In genomic region chr4:3414421-3415279, GRCh38 we compare ENCODE assay signal across 13 cellular contexts. TPM values are rescaled to one million over a fixed set of nuclear protein-coding genes. Genes with fewer than 3 reads are reported as not detected.
DNase-seq lines count a peak whose midpoint lies in the region; FAIRE-seq and TF ChIP-seq lines count a peak whose summit lies in the region.
"Had no signal": no experiment of that assay in that cellular context is flagged by ENCODE, and none has a peak within 500 bp of the region (broad histone marks: within the 10 kb centered on the region; RNA-seq: fewer than 3 reads in every experiment).

No MANE protein-coding gene starts in this region.

- no peak overlapping the region for H4K12ac ChIP-seq in trophoblast cell (ENCODE audit: low read depth, low read length)

- H4K91ac ChIP-seq in trophoblast cell (ENCODE audit: low read depth, low read length), result no peak overlapping the region

- H3K9me3 ChIP-seq in trophoblast cell (ENCODE audit: insufficient read depth, low read depth, low read length) (no peaks in the 10 kb centered on the region), vagina (no peaks in the 10 kb centered on the region)
- H3K9me3 ChIP-seq: ascending aorta, HAP-1 had no signal

- no peak overlapping the region for H2BK120ac ChIP-seq in trophoblast cell (ENCODE audit: insufficient read depth, low read length, poor library complexity)

- H3K23ac ChIP-seq in trophoblast cell (ENCODE audit: low read length), result no peak overlapping the region

- no peak overlapping the region for H2AFZ ChIP-seq in trophoblast cell (ENCODE audit: insufficient read depth, low read length, poor library complexity)

- H3K27ac ChIP-seq in trophoblast cell (ENCODE audit: low read depth, low read length) (no peak overlapping the region), vagina (no peak overlapping the region), brain microvascular endothelial cell (no peak overlapping the region)
- H3K27ac ChIP-seq: ascending aorta had no signal

- 100% methylated on average over 14 of the region's 37 CpGs for WGBS in trophoblast cell (ENCODE audit: extremely low coverage, insufficient coverage, insufficient read length)

- TF ChIP-seq CTCF in vagina (IDR thresholded peaks at IDR 0.05) (no peak), brain microvascular endothelial cell (IDR thresholded peaks at IDR 0.05; ENCODE audit: low read depth, low read length, missing control alignments) (no peak)

- H3K9ac ChIP-seq in trophoblast cell (ENCODE audit: low read length), result no peak overlapping the region

- no peaks in the 10 kb centered on the region for H3K27me3 ChIP-seq in H7 (ENCODE audit: control insufficient read depth, insufficient read depth, low read length)
- no peaks in the 10 kb centered on the region for H3K27me3 ChIP-seq in trophoblast cell (ENCODE audit: insufficient read depth, low read length)
- H3K27me3 ChIP-seq in vagina, result no peaks in the 10 kb centered on the region
- H3K27me3 ChIP-seq in brain microvascular endothelial cell (replicated peaks), result no peaks in the 10 kb centered on the region
- H3K27me3 ChIP-seq: ascending aorta had no signal

- H2AK5ac ChIP-seq in trophoblast cell (ENCODE audit: low read length), result no peak overlapping the region

- H2BK12ac ChIP-seq in trophoblast cell (ENCODE audit: low read length), result no peak overlapping the region

- H3K4me2 ChIP-seq in trophoblast cell (ENCODE audit: low read length), result no peak overlapping the region

- H3K79me2 ChIP-seq in trophoblast cell (ENCODE audit: control insufficient read depth, insufficient read depth, low read length, poor library complexity), result no peaks in the 10 kb centered on the region

- H3K18ac ChIP-seq in trophoblast cell (ENCODE audit: low read length), result no peak overlapping the region

- intact Hi-C loops in vagina (cut with DNase I), result no loop called here

- no peak overlapping the region for H4K8ac ChIP-seq in trophoblast cell (ENCODE audit: low read depth, low read length)

- in situ Hi-C loops in brain microvascular endothelial cell (cut with HindIII; ENCODE audit: low pct_ligation_motif_present, low sequenced_read_pairs), result no loop called here

- no peaks in the 10 kb centered on the region for H3K79me1 ChIP-seq in trophoblast cell (ENCODE audit: low read length)

- H3K14ac ChIP-seq in trophoblast cell (ENCODE audit: low read length), result no peak overlapping the region

- H3K4me1 ChIP-seq in trophoblast cell (ENCODE audit: control insufficient read depth in 1 of 2, insufficient read depth in 2 of 2, low read length in 2 of 2) (peaks cover 0 to 2% of the 10 kb centered on the region in 2 experiments), vagina (no peaks in the 10 kb centered on the region)
- H3K4me1 ChIP-seq: ascending aorta, HAP-1 had no signal

- H3K4me3 ChIP-seq in H7 (ENCODE audit: insufficient read depth, low read depth, low read length), result no peak overlapping the region
- H3K4me3 ChIP-seq in trophoblast cell (ENCODE audit: low read depth, low read length), result peak overlapping the region; percentile 10
- H3K4me3 ChIP-seq in vagina, result no peak overlapping the region
- H3K4me3 ChIP-seq in brain microvascular endothelial cell (ENCODE audit: low read depth, low read length), result no peak overlapping the region
- H3K4me3 ChIP-seq: ascending aorta, HAP-1 had no signal

- no peak overlapping the region for H2BK5ac ChIP-seq in trophoblast cell (ENCODE audit: low read depth, low read length, poor library complexity)

- no peak for FAIRE-seq in frontal cortex (lab: Jason Lieb, UNC)

- DNase-seq in H7, result peak; percentile 51
- peak; percentile 8 for DNase-seq in RPMI7951 (ENCODE audit: low read depth)
- peak; percentile 60 to 71 for DNase-seq in frontal cortex (ENCODE audit: low spot score in 2 of 2)
- no peak for DNase-seq in trophoblast cell
- DNase-seq in vagina (ENCODE audit: extremely low spot score in 2 of 2), result no peak
- DNase-seq in NCI-H1092 treated with DMSO at 0.1 percent for 48 hours (lab: John Stamatoyannopoulos, UW), result no peak
- no peak for DNase-seq in NCI-H524 (lab: John Stamatoyannopoulos, UW)
- DNase-seq in brain microvascular endothelial cell, result no peak
- DNase-seq: CD8-positive, alpha-beta T cell; NCI-H187; OCI-M1 had no signal

- no peaks in the 10 kb centered on the region for H3K36me3 ChIP-seq in H7 (replicated peaks; ENCODE audit: control insufficient read depth, insufficient read depth, low read length)
- peaks cover 4 to 16% of the 10 kb centered on the region in 2 experiments for H3K36me3 ChIP-seq in trophoblast cell (ENCODE audit: control insufficient read depth in 1 of 2, insufficient read depth in 2 of 2, low read length in 2 of 2)
- peaks cover 0 to 34% of the 10 kb centered on the region in 2 donors for H3K36me3 ChIP-seq in vagina
- H3K36me3 ChIP-seq in brain microvascular endothelial cell (replicated peaks), result peaks cover 3% of the 10 kb centered on the region
- H3K36me3 ChIP-seq: HAP-1 had no signal

- no peak overlapping the region for H3K4ac ChIP-seq in trophoblast cell (ENCODE audit: low read depth, low read length)

- no peak for TF ChIP-seq POLR2A in vagina (IDR thresholded peaks at IDR 0.05)

RNA-seq across cellular contexts. Expression of gene HGFAC, which starts 27.1 kb away (rescaled TPM):
- total RNA-seq in H7 (2014; rRNA removed; shearing (Covaris generic)), result 0.03 and 1.1 TPM in 2 replicates
- not detected in 2 replicates for total RNA-seq in RPMI7951 (2014; rRNA removed; shearing (Covaris generic))
- total RNA-seq in frontal cortex (1.6 TPM), vagina (not detected)
- 0.40 and 0.51 TPM in 2 replicates for polyA plus RNA-seq in trophoblast cell (2013)
- total RNA-seq: CD8-positive, alpha-beta T cell had no signal

RNA-seq across cellular contexts. Expression of gene DOK7, which starts 48.5 kb away (rescaled TPM):
- total RNA-seq in H7 (2014; rRNA removed; shearing (Covaris generic)), result 0.22 and 0.73 TPM in 2 replicates
- total RNA-seq in RPMI7951 (2014; rRNA removed; shearing (Covaris generic)), result not detected in 2 replicates
- total RNA-seq in frontal cortex (under 0.01 TPM), vagina (4.7 TPM)
- 0.33 and 0.49 TPM in 2 replicates for polyA plus RNA-seq in trophoblast cell (2013)
- total RNA-seq: CD8-positive, alpha-beta T cell had no signal

Comparison
In these comparisons a context has a peak if more than half of its experiments do, and no peak if none do; other contexts are left out.
1. DNase-seq: peak in H7 (single experiment), RPMI7951 (single experiment) and frontal cortex (2 of 2); none in trophoblast cell (0 of 2), vagina (0 of 2), NCI-H1092 treated with DMSO at 0.1 percent for 48 hours (single experiment), NCI-H524 (0 of 2) and brain microvascular endothelial cell (single experiment).